ENCODE assay signal across 1 cellular context in the genomic region with DNA sequence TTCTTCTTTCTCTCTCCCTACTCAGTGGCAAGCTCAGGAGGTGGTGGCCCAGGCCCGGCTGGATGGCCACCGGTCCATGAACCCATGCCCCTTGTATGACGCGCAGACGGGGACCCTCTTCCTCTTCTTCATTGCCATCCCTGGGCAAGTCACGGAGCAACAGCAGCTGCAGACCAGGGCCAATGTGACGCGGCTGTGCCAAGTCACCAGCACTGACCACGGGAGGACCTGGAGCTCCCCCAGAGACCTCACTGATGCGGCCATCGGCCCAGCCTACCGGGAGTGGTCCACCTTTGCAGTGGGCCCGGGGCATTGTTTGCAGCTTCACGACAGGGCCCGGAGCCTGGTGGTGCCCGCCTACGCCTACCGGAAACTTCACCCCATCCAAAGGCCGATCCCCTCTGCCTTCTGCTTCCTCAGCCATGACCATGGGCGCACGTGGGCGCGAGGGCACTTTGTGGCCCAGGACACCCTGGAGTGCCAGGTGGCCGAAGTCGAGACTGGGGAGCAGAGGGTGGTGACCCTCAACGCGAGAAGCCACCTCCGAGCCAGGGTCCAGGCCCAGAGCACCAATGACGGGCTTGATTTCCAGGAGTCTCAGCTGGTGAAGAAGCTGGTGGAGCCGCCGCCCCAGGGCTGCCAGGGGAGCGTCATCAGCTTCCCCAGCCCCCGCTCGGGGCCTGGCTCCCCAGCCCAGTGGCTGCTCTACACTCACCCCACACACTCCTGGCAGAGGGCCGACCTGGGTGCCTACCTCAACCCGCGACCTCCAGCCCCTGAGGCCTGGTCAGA.
TF ChIP-seq lines count a peak whose summit lies in the region.

No MANE protein-coding gene starts in this region.

TF ChIP-seq in H1, 55 proteins besides CTCF, POLR2A, EP300 and RAD21:
- TF ChIP-seq HDAC2 (IDR thresholded peaks at IDR 0.05; ENCODE audit: borderline replicate concordance in 1 of 2, low read depth in 2 of 2, low read length in 2 of 2) (no peak), TAF7 (optimal IDR thresholded peaks at IDR 0.05; ENCODE audit: borderline replicate concordance, low read depth, low read length) (no peak)
